Comparison of ENCODE assay signal across 13 cellular contexts in the genomic region with DNA sequence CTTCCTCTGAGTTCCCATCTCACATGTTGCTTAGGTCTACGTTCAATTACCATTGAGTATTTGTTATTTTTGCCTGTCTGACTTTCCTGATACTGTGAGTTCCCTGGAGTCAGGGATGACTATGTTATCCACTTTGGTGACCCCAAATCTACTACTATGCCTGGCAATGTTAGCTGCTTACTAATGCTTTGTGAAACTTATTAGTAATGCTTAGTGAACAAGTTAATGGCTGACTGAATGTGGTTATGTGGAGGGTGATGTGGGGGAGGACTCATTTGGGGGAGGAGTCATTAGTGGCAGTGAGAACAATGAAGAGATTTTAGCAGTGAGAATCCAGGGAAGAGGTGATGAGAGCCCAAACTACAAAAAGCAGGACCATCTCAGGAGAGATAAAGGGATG.
DNase-seq lines count a peak whose midpoint lies in the region; ATAC-seq, FAIRE-seq and TF ChIP-seq lines count a peak whose summit lies in the region.
"Had no signal": no experiment of that assay in that cellular context is flagged by ENCODE, and none has a peak within 500 bp of the region (broad histone marks: within the 10 kb centered on the region; RNA-seq: fewer than 3 reads in every experiment).

No MANE protein-coding gene starts in this region.

- no peak overlapping the region for H3K27ac ChIP-seq in esophagus muscularis mucosa (replicated peaks in 1 of 4)
- H3K27ac ChIP-seq: parathyroid adenoma, SJSA1 had no signal

- peaks cover 20% of the 10 kb centered on the region for H3K4me1 Mint-ChIP-seq in endothelial cell (ENCODE audit: unreplicated experiment)
- H3K4me1 Mint-ChIP-seq: activated naive CD4-positive, alpha-beta T cell treated with anti-CD3 and anti-CD28 coated beads, Interleukin-2, amount 50 U/mL, for 24 hours had no signal

- intact Hi-C loops in esophagus muscularis mucosa (cut with DNase I): no loop called here

- TF ChIP-seq EP300 in esophagus muscularis mucosa (IDR thresholded peaks at IDR 0.05): no peak

- FAIRE-seq in GM12891 (lab: Jason Lieb, UNC): peak; percentile 64
- FAIRE-seq in H54 (lab: Jason Lieb, UNC): no peak

- H3K9me3 ChIP-seq in esophagus muscularis mucosa: no peaks in the 10 kb centered on the region
- H3K9me3 ChIP-seq: SJSA1 had no signal

- H3K36me3 ChIP-seq in esophagus muscularis mucosa: peaks cover 0 to 6% (median 0%) of the 10 kb centered on the region in 4 donors

- WGBS in esophagus muscularis mucosa: 95% methylated on average over 1 of the region's 1 CpG

- H3K4me3 Mint-ChIP-seq in endothelial cell (ENCODE audit: unreplicated experiment): no peak overlapping the region
- H3K4me3 Mint-ChIP-seq: activated naive CD4-positive, alpha-beta T cell treated with anti-CD3 and anti-CD28 coated beads, Interleukin-2, amount 50 U/mL, for 24 hours had no signal

- H3K4me1 ChIP-seq in esophagus muscularis mucosa: no peaks in the 10 kb centered on the region
- H3K4me1 ChIP-seq: parathyroid adenoma had no signal

- no peaks in the 10 kb centered on the region for H3K27me3 Mint-ChIP-seq in endothelial cell (ENCODE audit: unreplicated experiment)
- H3K27me3 Mint-ChIP-seq: activated naive CD4-positive, alpha-beta T cell treated with anti-CD3 and anti-CD28 coated beads, Interleukin-2, amount 50 U/mL, for 24 hours had no signal

- no peaks in the 10 kb centered on the region for H3K9me3 Mint-ChIP-seq in endothelial cell (ENCODE audit: unreplicated experiment)
- H3K9me3 Mint-ChIP-seq: activated naive CD4-positive, alpha-beta T cell treated with anti-CD3 and anti-CD28 coated beads, Interleukin-2, amount 50 U/mL, for 24 hours had no signal

- no peak overlapping the region for H3K27ac Mint-ChIP-seq in endothelial cell (ENCODE audit: unreplicated experiment)
- H3K27ac Mint-ChIP-seq: activated naive CD4-positive, alpha-beta T cell treated with anti-CD3 and anti-CD28 coated beads, Interleukin-2, amount 50 U/mL, for 24 hours had no signal

- no peak overlapping the region for H3K4me3 ChIP-seq in esophagus muscularis mucosa
- H3K4me3 ChIP-seq: SJSA1 had no signal

- no peak for DNase-seq in GM12891 (ENCODE audit: insufficient read length, low spot score)
- peak; percentile 26 for DNase-seq in esophagus muscularis mucosa (ENCODE audit: extremely low spot score)
- no peak for DNase-seq in endothelial cell (ENCODE audit: low spot score)
- DNase-seq in H54 (ENCODE audit: insufficient read length, low spot score): no peak
- DNase-seq in NOMO-1 (lab: John Stamatoyannopoulos, UW; ENCODE audit: unreplicated experiment in 2 of 2): no peak
- DNase-seq in activated T-cell treated with anti-CD3 and anti-CD28 coated beads, Interleukin-2, amount 50 U/mL, for 48 hours: no peak
- DNase-seq: glutamatergic neuron, KG1 had no signal

- no peaks in the 10 kb centered on the region for H3K27me3 ChIP-seq in esophagus muscularis mucosa
- H3K27me3 ChIP-seq: SJSA1 had no signal

- H3K36me3 Mint-ChIP-seq in endothelial cell (ENCODE audit: low read depth, unreplicated experiment): peaks cover 20% of the 10 kb centered on the region

- TF ChIP-seq POLR2A in GM12891 (IDR thresholded peaks at IDR 0.05; ENCODE audit: low read depth, low read length) (no peak), esophagus muscularis mucosa (IDR thresholded peaks at IDR 0.05; ENCODE audit: low read depth) (no peak), H54 (IDR thresholded peaks at IDR 0.05; ENCODE audit: low read depth, low read length) (no peak)

- peak; percentile 96 for ATAC-seq in GM21367 (IDR thresholded peaks at IDR 0.05; ENCODE audit: unreplicated experiment)
- peak; percentile 97 for ATAC-seq in HG03135 (IDR thresholded peaks at IDR 0.05; ENCODE audit: unreplicated experiment)

- TF ChIP-seq CTCF in esophagus muscularis mucosa (IDR thresholded peaks at IDR 0.05) (no peak), endothelial cell (IDR thresholded peaks at IDR 0.05; ENCODE audit: unreplicated experiment) (no peak)

TF ChIP-seq in GM12891, 5 proteins besides CTCF, POLR2A, EP300 and RAD21:
- no peak for TF ChIP-seq TAF1 (IDR thresholded peaks at IDR 0.05; ENCODE audit: low read depth, low read length)
- peak; percentile 29; the same call in 1 of the 2 replicates for TF ChIP-seq POU2F2 (IDR thresholded peaks at IDR 0.05; ENCODE audit: low read depth, low read length)
- TF ChIP-seq PAX5 (IDR thresholded peaks at IDR 0.05; ENCODE audit: insufficient read depth, low read length, severe bottlenecking): peak; percentile 45
TF ChIP-seq in GM12891: peak in this region for 2.
